8 cellular contexts compared by ENCODE assay signal in the genomic region with DNA sequence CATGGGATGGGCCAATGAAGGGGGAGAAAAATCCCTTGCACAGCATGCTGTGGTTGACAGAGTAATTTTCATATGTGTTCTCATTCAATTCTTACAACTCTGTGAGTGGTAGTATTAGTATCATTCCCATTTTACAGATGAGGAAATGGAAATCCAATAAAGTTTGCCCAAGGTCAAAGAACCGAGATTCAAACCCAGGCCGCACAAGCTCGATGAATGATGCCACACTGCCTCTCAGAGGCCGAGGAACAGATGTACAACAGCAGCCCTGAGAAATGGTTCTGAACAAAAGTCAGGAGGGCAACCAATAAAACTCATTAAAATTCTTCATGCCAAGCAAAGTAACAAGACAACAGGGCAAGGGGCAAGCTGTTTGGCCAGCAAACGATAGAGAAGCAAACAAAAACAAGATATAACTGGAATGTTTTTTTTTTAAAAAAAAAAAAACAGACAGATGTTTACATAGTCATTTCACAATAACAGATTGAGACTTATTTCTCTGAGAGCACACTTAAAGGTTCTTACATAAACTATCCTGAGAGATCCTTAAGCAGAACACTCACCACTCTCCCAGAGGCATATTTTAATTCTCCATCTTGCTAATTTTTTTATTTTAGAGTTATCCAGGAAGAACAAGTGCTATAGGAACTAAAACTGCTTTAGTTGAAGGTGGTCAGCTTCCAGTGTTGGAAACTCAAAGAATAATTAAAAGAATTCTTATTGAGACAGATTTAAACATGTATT.
DNase-seq lines count a peak whose midpoint lies in the region; ATAC-seq, FAIRE-seq and TF ChIP-seq lines count a peak whose summit lies in the region.

No MANE protein-coding gene starts in this region.

- no peak for TF ChIP-seq POLR2A in transverse colon (IDR thresholded peaks at IDR 0.05)

- DNase-seq in DMS114 treated with DMSO at 0.1 percent for 48 hours (lab: John Stamatoyannopoulos, UW; ENCODE audit: unreplicated experiment) (peak; percentile 7), HTR-8/SVneo (ENCODE audit: insufficient read length, low spot score) (no peak), RWPE1 (ENCODE audit: low spot score) (peak; percentile 16), keratinocyte (ENCODE audit: low read depth, low spot score) (no peak), epidermal melanocyte (ENCODE audit: insufficient read length, low spot score) (no peak), transverse colon (no peak)

- H3K79me2 ChIP-seq in keratinocyte (ENCODE audit: control insufficient read depth, insufficient read depth, low read length), result no peaks in the 10 kb centered on the region

- TF ChIP-seq CTCF in RWPE1 (conservative IDR thresholded peaks at IDR 0.05; ENCODE audit: low read depth) (peak; percentile 29), keratinocyte (optimal IDR thresholded peaks at IDR 0.05 in 1 of 3, IDR thresholded peaks at IDR 0.05 in 1 of 3, conservative IDR thresholded peaks at IDR 0.05 in 1 of 3; ENCODE audit: extremely low read depth in 1 of 3, insufficient read depth in 2 of 3, low read length in 3 of 3) (peak; percentile 48 to 70 (median 49)), transverse colon (IDR thresholded peaks at IDR 0.05) (no peak)

- no peaks in the 10 kb centered on the region for H3K4me1 ChIP-seq in keratinocyte (ENCODE audit: control insufficient read depth, extremely low read depth, insufficient read depth, low read length)
- no peaks in the 10 kb centered on the region for H3K4me1 ChIP-seq in transverse colon

- no peak overlapping the region for H3K4me2 ChIP-seq in keratinocyte (ENCODE audit: control insufficient read depth, extremely low read depth, insufficient read depth, low read depth, low read length)

- no peak overlapping the region for H2AFZ ChIP-seq in keratinocyte (ENCODE audit: control insufficient read depth, low read length)

- H3K4me3 ChIP-seq in keratinocyte (ENCODE audit: control insufficient read depth in 2 of 3, extremely low read depth in 1 of 3, insufficient read depth in 2 of 3, low read depth in 1 of 3, low read length in 3 of 3) (no peak overlapping the region), transverse colon (no peak overlapping the region)

- no peak for ATAC-seq in HG03354 (IDR thresholded peaks at IDR 0.05; ENCODE audit: poor library complexity, severe bottlenecking, unreplicated experiment)
- ATAC-seq in GM19351 (IDR thresholded peaks at IDR 0.05; ENCODE audit: unreplicated experiment), result no peak

- H4K20me1 ChIP-seq in keratinocyte (ENCODE audit: control insufficient read depth, extremely low read depth, insufficient read depth, low read length), result no peaks in the 10 kb centered on the region

- FAIRE-seq in HTR-8/SVneo (lab: Jason Lieb, UNC), result peak; percentile 69
- FAIRE-seq in keratinocyte (lab: Jason Lieb, UNC), result no peak

- no peaks in the 10 kb centered on the region for H3K9me1 ChIP-seq in keratinocyte (ENCODE audit: control insufficient read depth, extremely low read depth, insufficient read depth, low read length)

- CTCF ChIA-PET in RWPE1 (lab: Yijun Ruan, JAX), result interaction anchor here (0.6 to 1.5 kb wide), 6 partner anchors 119 to 695 kb away, joined by 3 to 4 read pairs (median 3); no protein-coding TSS in a partner anchor

- dilution Hi-C loops in keratinocyte (cut with MboI; ENCODE audit: extremely low pct_ligation_motif_present, low sequenced_read_pairs), result no loop called here

- TF ChIP-seq EP300 in transverse colon (IDR thresholded peaks at IDR 0.05; ENCODE audit: low read depth), result no peak

- no peak overlapping the region for H3K9ac ChIP-seq in keratinocyte (ENCODE audit: control insufficient read depth, extremely low read depth, insufficient read depth, low read length)

- H3K27ac ChIP-seq in RWPE1, result no peak overlapping the region
- no peak overlapping the region for H3K27ac ChIP-seq in keratinocyte (ENCODE audit: control insufficient read depth, insufficient read depth, low read length)
- no peak overlapping the region for H3K27ac ChIP-seq in transverse colon

- intact Hi-C loops in transverse colon (cut with DNase I; ENCODE audit: low total_unique reads), result no loop called here

- H3K27me3 ChIP-seq in keratinocyte (ENCODE audit: control insufficient read depth, extremely low read depth, insufficient read depth, low read length), result peaks cover under 1% of the 10 kb centered on the region
- peaks cover 5% of the 10 kb centered on the region for H3K27me3 ChIP-seq in transverse colon

- WGBS in transverse colon (ENCODE audit: low coverage in 1 of 2), 2 donors, result 19 to 20% methylated on average over 3 to 5 of the region's 5 CpGs

- in situ Hi-C loops in transverse colon (cut with MboI; ENCODE audit: low pct_ligation_motif_present in 1 of 4, low pct_unique_long_range_greater_than_20kb in 1 of 4, low sequenced_read_pairs in 3 of 4), result loop anchor here in 1 of 4 donors (25.0 kb wide), 1 partner anchor 696 kb away; no protein-coding TSS in a partner anchor

- no peaks in the 10 kb centered on the region for H3K9me3 ChIP-seq in keratinocyte (ENCODE audit: control insufficient read depth, low read depth, low read length)
- H3K9me3 ChIP-seq in transverse colon, result no peaks in the 10 kb centered on the region

- H3K36me3 ChIP-seq in keratinocyte (ENCODE audit: control insufficient read depth in 2 of 2, extremely low read depth in 1 of 2, insufficient read depth in 2 of 2, low read length in 2 of 2) (no peaks in the 10 kb centered on the region), transverse colon (no peaks in the 10 kb centered on the region)

- POLR2A ChIA-PET in RWPE1 (lab: Yijun Ruan, JAX; ENCODE audit: low non-redundant PET), result no interaction called here

Comparison
In these comparisons a context has a peak if more than half of its experiments do, and no peak if none do; other contexts are left out.
1. DNase-seq: peak in DMS114 treated with DMSO at 0.1 percent for 48 hours (single experiment) and RWPE1 (single experiment); none in HTR-8/SVneo (single experiment), keratinocyte (single experiment), epidermal melanocyte (single experiment) and transverse colon (single experiment).
2. CTCF ChIP-seq: peak in RWPE1 (single experiment) and keratinocyte (3 of 3); none in transverse colon (0 of 5).